Comparison of ENCODE assay signal across 15 cellular contexts in genomic region chr9:34553511-34554021, GRCh38. TPM values are rescaled to one million over a fixed set of nuclear protein-coding genes. Genes with fewer than 3 reads are reported as not detected.
"Had no signal": no experiment of that assay in that cellular context is flagged by ENCODE, and none has a peak within 500 bp of the region (broad histone marks: within the 10 kb centered on the region; RNA-seq: fewer than 3 reads in every experiment).

No MANE protein-coding gene starts in this region.

- ATAC-seq: activated CD8-positive, alpha-beta T cell treated with anti-CD3 and anti-CD28 coated beads, Interleukin-2, amount 10 ng/mL, durations not matched to agents 7 days and 5 days had no signal

- H3K27me3 ChIP-seq: ovary had no signal

- H3K9me3 ChIP-seq: left ventricle myocardium inferior, ovary, transverse colon had no signal

- H3K4me1 Mint-ChIP-seq: central memory CD8-positive, alpha-beta T cell; immature natural killer cell; stimulated activated memory B cell treated with anti-CD40 and anti-IgM and Interleukin-4, amounts not matched to agents 10 μg/mL and 1 μg/mL and 100 μg/mL, for 72 hours had no signal

- H3K4me3 Mint-ChIP-seq: activated CD8-positive, alpha-beta T cell treated with anti-CD3 and anti-CD28 coated beads, Interleukin-2, amount 10 ng/mL, durations not matched to agents 7 days and 5 days; central memory CD8-positive, alpha-beta T cell; immature natural killer cell; stimulated activated memory B cell treated with anti-CD40 and anti-IgM and Interleukin-4, amounts not matched to agents 10 μg/mL and 1 μg/mL and 100 μg/mL, for 72 hours had no signal

- DNase-seq: activated CD4-positive, alpha-beta T cell treated with anti-CD3 and anti-CD28 coated beads for 4 hours; activated CD8-positive, alpha-beta memory T cell treated with anti-CD3 and anti-CD28 coated beads, Interleukin-2, amount 50 U/mL, for 48 hours; activated CD8-positive, alpha-beta T cell treated with anti-CD3 and anti-CD28 coated beads, Interleukin-2, amount 10 ng/mL, durations not matched to agents 7 days and 5 days; activated naive CD4-positive, alpha-beta T cell treated with Interleukin-2 at 50 U/mL for 16 hours; effector memory CD4-positive, alpha-beta T cell; immature natural killer cell; left ventricle myocardium inferior; mesenchymal stem cell; transverse colon had no signal

- H3K36me3 ChIP-seq: left ventricle myocardium inferior, ovary, transverse colon had no signal

- H3K4me3 ChIP-seq: left ventricle myocardium inferior, ovary, SK-N-MC, transverse colon had no signal

- H3K27ac ChIP-seq: epithelial cell of prostate, left ventricle myocardium inferior, ovary, SK-N-MC, transverse colon had no signal

- H3K27ac Mint-ChIP-seq: activated CD8-positive, alpha-beta T cell treated with anti-CD3 and anti-CD28 coated beads, Interleukin-2, amount 10 ng/mL, durations not matched to agents 7 days and 5 days; immature natural killer cell; stimulated activated memory B cell treated with anti-CD40 and anti-IgM and Interleukin-4, amounts not matched to agents 10 μg/mL and 1 μg/mL and 100 μg/mL, for 72 hours had no signal

- H3K9me3 Mint-ChIP-seq: central memory CD8-positive, alpha-beta T cell; immature natural killer cell; stimulated activated memory B cell treated with anti-CD40 and anti-IgM and Interleukin-4, amounts not matched to agents 10 μg/mL and 1 μg/mL and 100 μg/mL, for 72 hours had no signal

- H3K4me1 ChIP-seq: left ventricle myocardium inferior, transverse colon had no signal

- H3K36me3 Mint-ChIP-seq: immature natural killer cell; stimulated activated memory B cell treated with anti-CD40 and anti-IgM and Interleukin-4, amounts not matched to agents 10 μg/mL and 1 μg/mL and 100 μg/mL, for 72 hours had no signal

RNA-seq across cellular contexts. Expression of gene ENHO, which starts 30.8 kb away (rescaled TPM):
- total RNA-seq: activated CD8-positive, alpha-beta T cell treated with anti-CD3 and anti-CD28 coated beads, Interleukin-2, amount 10 ng/mL, durations not matched to agents 7 days and 5 days; left ventricle myocardium inferior had no signal

RNA-seq across cellular contexts. Expression of gene CNTFR, which starts 36.0 kb away (rescaled TPM):
- total RNA-seq: activated CD8-positive, alpha-beta T cell treated with anti-CD3 and anti-CD28 coated beads, Interleukin-2, amount 10 ng/mL, durations not matched to agents 7 days and 5 days; T-helper 1 cell treated with Interleukin-12 subunit alpha and Interleukin-12 subunit beta and Interleukin-4 antibody, amounts not matched to agents 30 ng/mL and 1 ng/mL, for 36 hours had no signal
- polyA plus RNA-seq: immature natural killer cell had no signal
